ENCODE assay signal across 10 cellular contexts in genomic region chr1:26861889-26862371, GRCh38. TPM values are rescaled to one million over a fixed set of nuclear protein-coding genes. Genes with fewer than 3 reads are reported as not detected.
DNase-seq lines count a peak whose midpoint lies in the region; ATAC-seq lines count a peak whose summit lies in the region.
"Had no signal": no experiment of that assay in that cellular context is flagged by ENCODE, and none has a peak within 500 bp of the region (broad histone marks: within the 10 kb centered on the region; RNA-seq: fewer than 3 reads in every experiment).

No MANE protein-coding gene starts in this region.

- CTCF ChIA-PET in T-cell (lab: Charles Lee), result interaction anchor here in 1 of 2 donors (0.7 kb wide), 1 partner anchor 1650 kb away, joined by 3 read pairs; no protein-coding TSS in a partner anchor

- peak overlapping the region; percentile 4 for H3K4me3 Mint-ChIP-seq in activated CD4-positive, alpha-beta T cell treated with anti-CD3 and anti-CD28 coated beads, Interleukin-2, amount 10 ng/mL, durations not matched to agents 24 days and 14 days
- H3K4me3 Mint-ChIP-seq in T-cell, result peak overlapping the region in 2 of 3 donors; percentile 37 to 88

- H3K9me3 Mint-ChIP-seq in activated CD4-positive, alpha-beta T cell treated with anti-CD3 and anti-CD28 coated beads, Interleukin-2, amount 10 ng/mL, durations not matched to agents 24 days and 14 days, result no peaks in the 10 kb centered on the region
- no peaks in the 10 kb centered on the region for H3K9me3 Mint-ChIP-seq in T-cell

- peaks cover 25% of the 10 kb centered on the region for H3K4me1 Mint-ChIP-seq in activated CD4-positive, alpha-beta T cell treated with anti-CD3 and anti-CD28 coated beads, Interleukin-2, amount 10 ng/mL, durations not matched to agents 24 days and 14 days
- peaks cover 17 to 31% (median 23%) of the 10 kb centered on the region in 3 donors for H3K4me1 Mint-ChIP-seq in T-cell

- no peaks in the 10 kb centered on the region for H3K27me3 Mint-ChIP-seq in activated CD4-positive, alpha-beta T cell treated with anti-CD3 and anti-CD28 coated beads, Interleukin-2, amount 10 ng/mL, durations not matched to agents 24 days and 14 days
- H3K27me3 Mint-ChIP-seq in T-cell, result no peaks in the 10 kb centered on the region

- intact Hi-C loops in activated CD4-positive, alpha-beta T cell treated with anti-CD3 and anti-CD28 coated beads, Interleukin-2, amount 10 ng/mL, durations not matched to agents 24 days and 14 days (cut with micrococcal nuclease), result no loop called here

- ATAC-seq in T-cell (replicated peaks in 1 of 4) (no peak), HG02973 (IDR thresholded peaks at IDR 0.05; ENCODE audit: unreplicated experiment) (no peak)

- H3K27ac Mint-ChIP-seq in activated CD4-positive, alpha-beta T cell treated with anti-CD3 and anti-CD28 coated beads, Interleukin-2, amount 10 ng/mL, durations not matched to agents 24 days and 14 days, result peak overlapping the region; percentile 37
- peak overlapping the region; percentile 44 to 74 for H3K27ac Mint-ChIP-seq in T-cell

- no peak for DNase-seq in activated CD4-positive, alpha-beta T cell treated with anti-CD3 and anti-CD28 coated beads, Interleukin-2, amount 10 ng/mL, durations not matched to agents 24 days and 14 days
- DNase-seq in activated CD4-positive, alpha-beta T cell treated with anti-CD3 and anti-CD28 coated beads for 1 hour, result no peak
- DNase-seq in T-cell, result no peak
- peak; percentile 30 for DNase-seq in glomerular visceral epithelial cell (ENCODE audit: extremely low spot score)
- peak; percentile 17 for DNase-seq in stromal cell of bone marrow (ENCODE audit: low read depth)
- no peak for DNase-seq in AG08395 (ENCODE audit: low spot score)
- DNase-seq in globus pallidus (ENCODE audit: low spot score), result no peak
- DNase-seq: KG1, thyroid gland had no signal

- peaks cover 3% of the 10 kb centered on the region for H3K36me3 Mint-ChIP-seq in activated CD4-positive, alpha-beta T cell treated with anti-CD3 and anti-CD28 coated beads, Interleukin-2, amount 10 ng/mL, durations not matched to agents 24 days and 14 days (ENCODE audit: low read depth)
- peaks cover 4% of the 10 kb centered on the region for H3K36me3 Mint-ChIP-seq in T-cell

- POLR2A ChIA-PET in T-cell (lab: Charles Lee), result no interaction called here

RNA-seq across cellular contexts. Expression of gene SFN, which starts 1.0 kb away (rescaled TPM):
- 0.24 and 0.47 TPM in 2 replicates for total RNA-seq in activated CD4-positive, alpha-beta T cell treated with anti-CD3 and anti-CD28 coated beads, Interleukin-2, amount 10 ng/mL, durations not matched to agents 24 days and 14 days
- 1 to 10 TPM in 4 of 5 donors, under 1 TPM in 1; 0.28 to 1.7 (median 1.6) TPM for total RNA-seq in T-cell

RNA-seq across cellular contexts. Expression of gene GPN2, which starts 28.2 kb away (rescaled TPM):
- 41.8 and 47.1 TPM in 2 replicates for total RNA-seq in activated CD4-positive, alpha-beta T cell treated with anti-CD3 and anti-CD28 coated beads, Interleukin-2, amount 10 ng/mL, durations not matched to agents 24 days and 14 days
- 10 to 100 TPM; 30.8 to 35.7 (median 32.7) TPM for total RNA-seq in T-cell

RNA-seq across cellular contexts. Expression of gene ZDHHC18, which starts 35.4 kb away (rescaled TPM):
- 75.9 and 77.3 TPM in 2 replicates for total RNA-seq in activated CD4-positive, alpha-beta T cell treated with anti-CD3 and anti-CD28 coated beads, Interleukin-2, amount 10 ng/mL, durations not matched to agents 24 days and 14 days
- 10 to 100 TPM; 41.1 to 59.9 (median 50.6) TPM for total RNA-seq in T-cell

RNA-seq across cellular contexts. Expression of gene GPATCH3, which starts 38.3 kb away (rescaled TPM):
- 12.1 and 14.2 TPM in 2 replicates for total RNA-seq in activated CD4-positive, alpha-beta T cell treated with anti-CD3 and anti-CD28 coated beads, Interleukin-2, amount 10 ng/mL, durations not matched to agents 24 days and 14 days
- 10 to 100 TPM; 23.6 to 28.6 (median 27.6) TPM for total RNA-seq in T-cell

RNA-seq across cellular contexts. Expression of gene NR0B2, which starts 51.8 kb away (rescaled TPM):
- total RNA-seq in activated CD4-positive, alpha-beta T cell treated with anti-CD3 and anti-CD28 coated beads, Interleukin-2, amount 10 ng/mL, durations not matched to agents 24 days and 14 days, result not detected in 2 replicates
- total RNA-seq in T-cell, result not detected
- total RNA-seq: thyroid gland had no signal

Comparison
In these comparisons a context has a peak if more than half of its experiments do, and no peak if none do; other contexts are left out.
1. DNase-seq: peak in glomerular visceral epithelial cell (single experiment) and stromal cell of bone marrow (single experiment); none in activated CD4-positive, alpha-beta T cell treated with anti-CD3 and anti-CD28 coated beads, Interleukin-2, amount 10 ng/mL, durations not matched to agents 24 days and 14 days (single experiment), activated CD4-positive, alpha-beta T cell treated with anti-CD3 and anti-CD28 coated beads for 1 hour (single experiment), T-cell (0 of 34), AG08395 (single experiment) and globus pallidus (single experiment).